Comparison of ENCODE assay signal across 1 cellular context in the genomic region with DNA sequence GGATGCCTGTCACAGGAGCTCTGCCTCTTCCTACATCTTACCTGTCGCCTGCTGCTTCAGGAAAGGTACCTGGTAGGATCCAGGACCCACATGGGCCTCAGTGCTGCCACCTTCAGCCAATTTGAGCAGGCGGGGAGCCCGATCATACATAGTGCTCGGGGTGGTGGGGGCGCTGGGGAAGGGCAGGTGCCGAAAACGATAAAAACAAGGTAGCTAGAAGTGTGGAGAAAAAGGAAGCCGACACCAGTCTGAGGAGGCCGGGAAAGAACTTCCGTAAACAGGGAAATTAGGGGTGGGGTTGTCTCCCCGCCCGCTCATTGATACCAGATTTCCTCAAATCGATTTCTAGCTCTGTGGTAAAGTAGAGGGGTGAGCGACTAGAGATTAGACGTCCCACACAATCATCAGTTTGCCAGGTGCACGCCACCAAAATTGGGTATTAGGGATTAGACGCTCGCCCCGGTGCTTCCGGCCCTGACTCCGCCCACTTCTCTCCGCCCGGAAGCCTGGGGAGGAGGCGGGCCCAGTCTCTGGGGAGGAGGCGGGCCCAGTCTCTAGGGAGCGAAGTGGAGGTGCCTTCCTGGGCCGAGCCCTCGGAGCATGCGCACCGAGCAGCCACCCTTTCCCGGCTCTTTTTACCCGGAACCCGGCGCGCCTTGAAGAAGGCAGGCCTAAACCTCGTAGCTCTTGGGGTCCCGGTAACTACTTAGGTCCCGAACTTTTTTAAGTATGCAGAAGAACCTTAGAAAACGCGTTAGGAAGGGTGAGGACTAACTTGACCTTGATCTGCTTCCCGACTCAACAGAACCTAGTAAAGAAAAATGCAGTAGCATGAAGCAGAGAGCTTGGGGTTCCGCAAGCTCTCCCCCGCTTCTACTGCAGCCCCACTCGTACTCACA.
TF ChIP-seq lines count a peak whose summit lies in the region.

A gene (minus strand): TSS at position 476 of the 899 bp plus-strand sequence.

TF ChIP-seq in HepG2, 621 proteins besides CTCF, POLR2A, EP300 and RAD21 (continued from another document and continues in another):
- TF ChIP-seq MYC (CRISPR knock-in tag; IDR thresholded peaks at IDR 0.05; ENCODE audit: borderline replicate concordance) (peak; percentile 27; the same call in 1 of the 2 replicates), ZNF570 (CRISPR knock-in tag; IDR thresholded peaks at IDR 0.05; ENCODE audit: borderline replicate concordance) (no peak), ARNT2 (CRISPR knock-in tag; IDR thresholded peaks at IDR 0.05; ENCODE audit: low read depth) (no peak), NFE2 (CRISPR knock-in tag; IDR thresholded peaks at IDR 0.05) (no peak), ZNF670 (CRISPR knock-in tag; IDR thresholded peaks at IDR 0.05; ENCODE audit: borderline replicate concordance) (no peak), ZNF207 (IDR thresholded peaks at IDR 0.05; ENCODE audit: borderline replicate concordance) (no peak), EZH2 (conservative IDR thresholded peaks at IDR 0.05; ENCODE audit: low read depth, low read length) (no peak; the same call in 1 of the 2 replicates), ATM (IDR thresholded peaks at IDR 0.05; ENCODE audit: borderline replicate concordance) (no peak), TCF7 (IDR thresholded peaks at IDR 0.05; ENCODE audit: low read depth) (no peak), ZNF432 (CRISPR knock-in tag; IDR thresholded peaks at IDR 0.05; ENCODE audit: borderline replicate concordance) (no peak), MAFF (IDR thresholded peaks at IDR 0.05; ENCODE audit: low read depth, low read length) (no peak), ZNF33B (CRISPR knock-in tag; IDR thresholded peaks at IDR 0.05) (no peak), PAWR (CRISPR knock-in tag; IDR thresholded peaks at IDR 0.05; ENCODE audit: borderline replicate concordance) (no peak), ZNF460 (CRISPR knock-in tag; IDR thresholded peaks at IDR 0.05; ENCODE audit: borderline replicate concordance) (no peak), ZFY (CRISPR knock-in tag; IDR thresholded peaks at IDR 0.05) (peak; percentile 76), CHCHD3 (CRISPR knock-in tag; IDR thresholded peaks at IDR 0.05) (no peak), ZMYM4 (CRISPR knock-in tag; IDR thresholded peaks at IDR 0.05) (peak; percentile 96), HOXA3 (CRISPR knock-in tag; IDR thresholded peaks at IDR 0.05) (peak; percentile 38), NFKB2 (CRISPR knock-in tag; IDR thresholded peaks at IDR 0.05; ENCODE audit: borderline replicate concordance) (peak; percentile 37; the same call in 1 of the 2 replicates), JUNB (CRISPR knock-in tag; IDR thresholded peaks at IDR 0.05; ENCODE audit: borderline replicate concordance) (no peak), ATF7-NPFF (CRISPR knock-in tag; IDR thresholded peaks at IDR 0.05; ENCODE audit: low read depth) (peak; percentile 67), HNF4G (IDR thresholded peaks at IDR 0.05; ENCODE audit: borderline replicate concordance, low read depth, low read length) (no peak), HNF4G (CRISPR knock-in tag; IDR thresholded peaks at IDR 0.05; ENCODE audit: borderline replicate concordance, low read depth) (no peak), PCBP2 (optimal IDR thresholded peaks at IDR 0.05; ENCODE audit: low read depth, low read length, poor library complexity, severe bottlenecking) (no peak), HOXA7 (CRISPR knock-in tag; IDR thresholded peaks at IDR 0.05) (no peak), SRSF1 (optimal IDR thresholded peaks at IDR 0.05; ENCODE audit: low read depth, low read length) (no peak), ZNF253 (CRISPR knock-in tag; IDR thresholded peaks at IDR 0.05; ENCODE audit: borderline replicate concordance) (no peak), ZNF7 (CRISPR knock-in tag; IDR thresholded peaks at IDR 0.05) (no peak)
- TF ChIP-seq, protein P1, sequence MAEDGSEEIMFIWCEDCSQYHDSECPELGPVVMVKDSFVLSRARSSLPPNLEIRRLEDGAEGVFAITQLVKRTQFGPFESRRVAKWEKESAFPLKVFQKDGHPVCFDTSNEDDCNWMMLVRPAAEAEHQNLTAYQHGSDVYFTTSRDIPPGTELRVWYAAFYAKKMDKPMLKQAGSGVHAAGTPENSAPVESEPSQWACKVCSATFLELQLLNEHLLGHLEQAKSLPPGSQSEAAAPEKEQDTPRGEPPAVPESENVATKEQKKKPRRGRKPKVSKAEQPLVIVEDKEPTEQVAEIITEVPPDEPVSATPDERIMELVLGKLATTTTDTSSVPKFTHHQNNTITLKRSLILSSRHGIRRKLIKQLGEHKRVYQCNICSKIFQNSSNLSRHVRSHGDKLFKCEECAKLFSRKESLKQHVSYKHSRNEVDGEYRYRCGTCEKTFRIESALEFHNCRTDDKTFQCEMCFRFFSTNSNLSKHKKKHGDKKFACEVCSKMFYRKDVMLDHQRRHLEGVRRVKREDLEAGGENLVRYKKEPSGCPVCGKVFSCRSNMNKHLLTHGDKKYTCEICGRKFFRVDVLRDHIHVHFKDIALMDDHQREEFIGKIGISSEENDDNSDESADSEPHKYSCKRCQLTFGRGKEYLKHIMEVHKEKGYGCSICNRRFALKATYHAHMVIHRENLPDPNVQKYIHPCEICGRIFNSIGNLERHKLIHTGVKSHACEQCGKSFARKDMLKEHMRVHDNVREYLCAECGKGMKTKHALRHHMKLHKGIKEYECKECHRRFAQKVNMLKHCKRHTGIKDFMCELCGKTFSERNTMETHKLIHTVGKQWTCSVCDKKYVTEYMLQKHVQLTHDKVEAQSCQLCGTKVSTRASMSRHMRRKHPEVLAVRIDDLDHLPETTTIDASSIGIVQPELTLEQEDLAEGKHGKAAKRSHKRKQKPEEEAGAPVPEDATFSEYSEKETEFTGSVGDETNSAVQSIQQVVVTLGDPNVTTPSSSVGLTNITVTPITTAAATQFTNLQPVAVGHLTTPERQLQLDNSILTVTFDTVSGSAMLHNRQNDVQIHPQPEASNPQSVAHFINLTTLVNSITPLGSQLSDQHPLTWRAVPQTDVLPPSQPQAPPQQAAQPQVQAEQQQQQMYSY (CRISPR knock-in tag; IDR thresholded peaks at IDR 0.05): no peak
- TF ChIP-seq, protein P2, sequence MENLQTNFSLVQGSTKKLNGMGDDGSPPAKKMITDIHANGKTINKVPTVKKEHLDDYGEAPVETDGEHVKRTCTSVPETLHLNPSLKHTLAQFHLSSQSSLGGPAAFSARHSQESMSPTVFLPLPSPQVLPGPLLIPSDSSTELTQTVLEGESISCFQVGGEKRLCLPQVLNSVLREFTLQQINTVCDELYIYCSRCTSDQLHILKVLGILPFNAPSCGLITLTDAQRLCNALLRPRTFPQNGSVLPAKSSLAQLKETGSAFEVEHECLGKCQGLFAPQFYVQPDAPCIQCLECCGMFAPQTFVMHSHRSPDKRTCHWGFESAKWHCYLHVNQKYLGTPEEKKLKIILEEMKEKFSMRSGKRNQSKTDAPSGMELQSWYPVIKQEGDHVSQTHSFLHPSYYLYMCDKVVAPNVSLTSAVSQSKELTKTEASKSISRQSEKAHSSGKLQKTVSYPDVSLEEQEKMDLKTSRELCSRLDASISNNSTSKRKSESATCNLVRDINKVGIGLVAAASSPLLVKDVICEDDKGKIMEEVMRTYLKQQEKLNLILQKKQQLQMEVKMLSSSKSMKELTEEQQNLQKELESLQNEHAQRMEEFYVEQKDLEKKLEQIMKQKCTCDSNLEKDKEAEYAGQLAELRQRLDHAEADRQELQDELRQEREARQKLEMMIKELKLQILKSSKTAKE (CRISPR knock-in tag; IDR thresholded peaks at IDR 0.05; ENCODE audit: borderline replicate concordance): no peak
- TF ChIP-seq, protein P3, sequence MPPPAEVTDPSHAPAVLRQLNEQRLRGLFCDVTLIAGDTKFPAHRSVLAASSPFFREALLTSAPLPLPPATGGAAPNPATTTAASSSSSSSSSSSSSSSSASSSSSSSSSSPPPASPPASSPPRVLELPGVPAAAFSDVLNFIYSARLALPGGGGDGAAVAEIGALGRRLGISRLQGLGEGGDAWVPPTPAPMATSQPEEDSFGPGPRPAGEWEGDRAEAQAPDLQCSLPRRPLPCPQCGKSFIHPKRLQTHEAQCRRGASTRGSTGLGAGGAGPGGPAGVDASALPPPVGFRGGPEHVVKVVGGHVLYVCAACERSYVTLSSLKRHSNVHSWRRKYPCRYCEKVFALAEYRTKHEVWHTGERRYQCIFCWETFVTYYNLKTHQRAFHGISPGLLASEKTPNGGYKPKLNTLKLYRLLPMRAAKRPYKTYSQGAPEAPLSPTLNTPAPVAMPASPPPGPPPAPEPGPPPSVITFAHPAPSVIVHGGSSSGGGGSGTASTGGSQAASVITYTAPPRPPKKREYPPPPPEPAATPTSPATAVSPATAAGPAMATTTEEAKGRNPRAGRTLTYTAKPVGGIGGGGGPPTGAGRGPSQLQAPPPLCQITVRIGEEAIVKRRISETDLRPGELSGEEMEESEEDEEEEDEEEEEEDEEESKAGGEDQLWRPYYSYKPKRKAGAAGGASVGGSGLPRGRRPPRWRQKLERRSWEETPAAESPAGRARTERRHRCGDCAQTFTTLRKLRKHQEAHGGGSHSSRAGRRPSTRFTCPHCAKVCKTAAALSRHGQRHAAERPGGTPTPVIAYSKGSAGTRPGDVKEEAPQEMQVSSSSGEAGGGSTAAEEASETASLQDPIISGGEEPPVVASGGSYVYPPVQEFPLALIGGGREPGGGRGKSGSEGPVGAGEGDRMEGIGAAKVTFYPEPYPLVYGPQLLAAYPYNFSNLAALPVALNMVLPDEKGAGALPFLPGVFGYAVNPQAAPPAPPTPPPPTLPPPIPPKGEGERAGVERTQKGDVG (CRISPR knock-in tag; IDR thresholded peaks at IDR 0.05; ENCODE audit: borderline replicate concordance): no peak
- TF ChIP-seq, protein P4, sequence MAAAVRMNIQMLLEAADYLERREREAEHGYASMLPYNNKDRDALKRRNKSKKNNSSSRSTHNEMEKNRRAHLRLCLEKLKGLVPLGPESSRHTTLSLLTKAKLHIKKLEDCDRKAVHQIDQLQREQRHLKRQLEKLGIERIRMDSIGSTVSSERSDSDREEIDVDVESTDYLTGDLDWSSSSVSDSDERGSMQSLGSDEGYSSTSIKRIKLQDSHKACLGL (CRISPR knock-in tag; IDR thresholded peaks at IDR 0.05): no peak
- TF ChIP-seq, protein P5, sequence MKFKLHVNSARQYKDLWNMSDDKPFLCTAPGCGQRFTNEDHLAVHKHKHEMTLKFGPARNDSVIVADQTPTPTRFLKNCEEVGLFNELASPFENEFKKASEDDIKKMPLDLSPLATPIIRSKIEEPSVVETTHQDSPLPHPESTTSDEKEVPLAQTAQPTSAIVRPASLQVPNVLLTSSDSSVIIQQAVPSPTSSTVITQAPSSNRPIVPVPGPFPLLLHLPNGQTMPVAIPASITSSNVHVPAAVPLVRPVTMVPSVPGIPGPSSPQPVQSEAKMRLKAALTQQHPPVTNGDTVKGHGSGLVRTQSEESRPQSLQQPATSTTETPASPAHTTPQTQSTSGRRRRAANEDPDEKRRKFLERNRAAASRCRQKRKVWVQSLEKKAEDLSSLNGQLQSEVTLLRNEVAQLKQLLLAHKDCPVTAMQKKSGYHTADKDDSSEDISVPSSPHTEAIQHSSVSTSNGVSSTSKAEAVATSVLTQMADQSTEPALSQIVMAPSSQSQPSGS (CRISPR knock-in tag; IDR thresholded peaks at IDR 0.05): no peak
- TF ChIP-seq, protein P6, sequence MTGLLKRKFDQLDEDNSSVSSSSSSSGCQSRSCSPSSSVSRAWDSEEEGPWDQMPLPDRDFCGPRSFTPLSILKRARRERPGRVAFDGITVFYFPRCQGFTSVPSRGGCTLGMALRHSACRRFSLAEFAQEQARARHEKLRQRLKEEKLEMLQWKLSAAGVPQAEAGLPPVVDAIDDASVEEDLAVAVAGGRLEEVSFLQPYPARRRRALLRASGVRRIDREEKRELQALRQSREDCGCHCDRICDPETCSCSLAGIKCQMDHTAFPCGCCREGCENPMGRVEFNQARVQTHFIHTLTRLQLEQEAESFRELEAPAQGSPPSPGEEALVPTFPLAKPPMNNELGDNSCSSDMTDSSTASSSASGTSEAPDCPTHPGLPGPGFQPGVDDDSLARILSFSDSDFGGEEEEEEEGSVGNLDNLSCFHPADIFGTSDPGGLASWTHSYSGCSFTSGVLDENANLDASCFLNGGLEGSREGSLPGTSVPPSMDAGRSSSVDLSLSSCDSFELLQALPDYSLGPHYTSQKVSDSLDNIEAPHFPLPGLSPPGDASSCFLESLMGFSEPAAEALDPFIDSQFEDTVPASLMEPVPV (CRISPR knock-in tag; IDR thresholded peaks at IDR 0.05): no peak
- TF ChIP-seq, protein P7, sequence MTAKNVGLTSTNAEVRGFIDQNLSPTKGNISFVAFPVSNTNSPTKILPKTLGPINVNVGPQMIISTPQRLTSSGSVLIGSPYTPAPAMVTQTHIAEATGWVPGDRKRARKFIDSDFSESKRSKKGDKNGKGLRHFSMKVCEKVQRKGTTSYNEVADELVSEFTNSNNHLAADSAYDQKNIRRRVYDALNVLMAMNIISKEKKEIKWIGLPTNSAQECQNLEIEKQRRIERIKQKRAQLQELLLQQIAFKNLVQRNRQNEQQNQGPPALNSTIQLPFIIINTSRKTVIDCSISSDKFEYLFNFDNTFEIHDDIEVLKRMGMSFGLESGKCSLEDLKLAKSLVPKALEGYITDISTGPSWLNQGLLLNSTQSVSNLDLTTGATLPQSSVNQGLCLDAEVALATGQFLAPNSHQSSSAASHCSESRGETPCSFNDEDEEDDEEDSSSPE (CRISPR knock-in tag; IDR thresholded peaks at IDR 0.05): peak; percentile 90
- TF ChIP-seq, protein P8, sequence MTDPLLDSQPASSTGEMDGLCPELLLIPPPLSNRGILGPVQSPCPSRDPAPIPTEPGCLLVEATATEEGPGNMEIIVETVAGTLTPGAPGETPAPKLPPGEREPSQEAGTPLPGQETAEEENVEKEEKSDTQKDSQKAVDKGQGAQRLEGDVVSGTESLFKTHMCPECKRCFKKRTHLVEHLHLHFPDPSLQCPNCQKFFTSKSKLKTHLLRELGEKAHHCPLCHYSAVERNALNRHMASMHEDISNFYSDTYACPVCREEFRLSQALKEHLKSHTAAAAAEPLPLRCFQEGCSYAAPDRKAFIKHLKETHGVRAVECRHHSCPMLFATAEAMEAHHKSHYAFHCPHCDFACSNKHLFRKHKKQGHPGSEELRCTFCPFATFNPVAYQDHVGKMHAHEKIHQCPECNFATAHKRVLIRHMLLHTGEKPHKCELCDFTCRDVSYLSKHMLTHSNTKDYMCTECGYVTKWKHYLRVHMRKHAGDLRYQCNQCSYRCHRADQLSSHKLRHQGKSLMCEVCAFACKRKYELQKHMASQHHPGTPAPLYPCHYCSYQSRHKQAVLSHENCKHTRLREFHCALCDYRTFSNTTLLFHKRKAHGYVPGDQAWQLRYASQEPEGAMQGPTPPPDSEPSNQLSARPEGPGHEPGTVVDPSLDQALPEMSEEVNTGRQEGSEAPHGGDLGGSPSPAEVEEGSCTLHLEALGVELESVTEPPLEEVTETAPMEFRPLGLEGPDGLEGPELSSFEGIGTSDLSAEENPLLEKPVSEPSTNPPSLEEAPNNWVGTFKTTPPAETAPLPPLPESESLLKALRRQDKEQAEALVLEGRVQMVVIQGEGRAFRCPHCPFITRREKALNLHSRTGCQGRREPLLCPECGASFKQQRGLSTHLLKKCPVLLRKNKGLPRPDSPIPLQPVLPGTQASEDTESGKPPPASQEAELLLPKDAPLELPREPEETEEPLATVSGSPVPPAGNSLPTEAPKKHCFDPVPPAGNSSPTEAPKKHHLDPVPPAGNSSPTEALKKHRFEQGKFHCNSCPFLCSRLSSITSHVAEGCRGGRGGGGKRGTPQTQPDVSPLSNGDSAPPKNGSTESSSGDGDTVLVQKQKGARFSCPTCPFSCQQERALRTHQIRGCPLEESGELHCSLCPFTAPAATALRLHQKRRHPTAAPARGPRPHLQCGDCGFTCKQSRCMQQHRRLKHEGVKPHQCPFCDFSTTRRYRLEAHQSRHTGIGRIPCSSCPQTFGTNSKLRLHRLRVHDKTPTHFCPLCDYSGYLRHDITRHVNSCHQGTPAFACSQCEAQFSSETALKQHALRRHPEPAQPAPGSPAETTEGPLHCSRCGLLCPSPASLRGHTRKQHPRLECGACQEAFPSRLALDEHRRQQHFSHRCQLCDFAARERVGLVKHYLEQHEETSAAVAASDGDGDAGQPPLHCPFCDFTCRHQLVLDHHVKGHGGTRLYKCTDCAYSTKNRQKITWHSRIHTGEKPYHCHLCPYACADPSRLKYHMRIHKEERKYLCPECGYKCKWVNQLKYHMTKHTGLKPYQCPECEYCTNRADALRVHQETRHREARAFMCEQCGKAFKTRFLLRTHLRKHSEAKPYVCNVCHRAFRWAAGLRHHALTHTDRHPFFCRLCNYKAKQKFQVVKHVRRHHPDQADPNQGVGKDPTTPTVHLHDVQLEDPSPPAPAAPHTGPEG (CRISPR knock-in tag; IDR thresholded peaks at IDR 0.05): no peak
